ENCODE assay signal across 23 cellular contexts in the genomic region with DNA sequence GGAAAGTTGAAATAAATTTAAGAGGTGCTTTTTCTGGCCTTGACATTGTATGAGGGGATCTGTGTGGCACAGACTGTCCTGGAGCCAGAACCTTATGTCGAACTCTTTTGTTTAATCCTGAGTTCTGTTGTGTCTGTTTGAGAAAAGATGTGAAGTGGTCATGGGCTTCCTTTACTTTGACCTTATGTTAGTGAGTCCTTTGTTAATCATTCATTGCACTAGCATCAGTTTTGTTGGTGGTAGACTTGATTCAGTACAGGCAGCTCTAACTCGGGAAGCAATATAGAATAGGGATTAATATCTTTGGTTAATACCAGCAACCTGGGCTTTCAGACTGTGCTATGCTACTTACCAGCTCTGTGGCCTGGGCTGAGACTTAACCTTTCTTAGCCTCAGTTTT.
"Had no signal": no experiment of that assay in that cellular context is flagged by ENCODE, and none has a peak within 500 bp of the region (broad histone marks: within the 10 kb centered on the region; RNA-seq: fewer than 3 reads in every experiment).

No MANE protein-coding gene starts in this region.

- ATAC-seq: activated CD4-positive, CD25-positive, alpha-beta regulatory T cell treated with anti-CD3 and anti-CD28 coated beads, Interleukin-2, amount 50 U/mL, for 24 hours; activated CD8-positive, alpha-beta T cell treated with anti-CD3 and anti-CD28 coated beads for 36 hours; activated T-cell treated with anti-CD3 and anti-CD28 coated beads, Interleukin-2, amount 50 U/mL, for 72 hours; Right ventricle myocardium inferior had no signal

- H3K27ac Mint-ChIP-seq: activated CD8-positive, alpha-beta T cell treated with anti-CD3 and anti-CD28 coated beads for 36 hours; activated naive CD4-positive, alpha-beta T cell treated with anti-CD3 and anti-CD28 coated beads, Interleukin-2, amount 10 ng/mL, durations not matched to agents 7 days and 5 days; activated naive CD8-positive, alpha-beta T cell treated with anti-CD3 and anti-CD28 coated beads for 36 hours; activated T-cell treated with anti-CD3 and anti-CD28 coated beads, Interleukin-2, amount 50 U/mL, for 72 hours; activated T-helper 2 cell treated with anti-CD3 and anti-CD28 coated beads, Interferon-gamma antibody, Interleukin-2, Interleukin-4, amounts not matched to agents 10 μg/mL and 5 μg/mL and 100 μg/mL, durations not matched to agents 14 hours and 24 hours and 36 hours had no signal

- H3K4me1 Mint-ChIP-seq: activated naive CD4-positive, alpha-beta T cell treated with anti-CD3 and anti-CD28 coated beads, Interleukin-2, amount 10 ng/mL, durations not matched to agents 7 days and 5 days; activated naive CD8-positive, alpha-beta T cell treated with anti-CD3 and anti-CD28 coated beads for 36 hours had no signal

- H3K27ac ChIP-seq: brain microvascular endothelial cell, cardiac muscle cell, PC-9, SK-N-MC, VCaP had no signal

- H3K4me3 ChIP-seq: cardiac muscle cell, PC-9, SK-N-MC had no signal

- H3K36me3 ChIP-seq: brain microvascular endothelial cell, cardiac muscle cell had no signal

- H3K4me3 Mint-ChIP-seq: activated CD8-positive, alpha-beta T cell treated with anti-CD3 and anti-CD28 coated beads for 36 hours; activated naive CD4-positive, alpha-beta T cell treated with anti-CD3 and anti-CD28 coated beads, Interleukin-2, amount 10 ng/mL, durations not matched to agents 7 days and 5 days; activated naive CD8-positive, alpha-beta T cell treated with anti-CD3 and anti-CD28 coated beads for 36 hours; activated T-cell treated with anti-CD3 and anti-CD28 coated beads, Interleukin-2, amount 50 U/mL, for 72 hours had no signal

- H3K27me3 Mint-ChIP-seq: activated CD8-positive, alpha-beta T cell treated with anti-CD3 and anti-CD28 coated beads for 36 hours; activated naive CD8-positive, alpha-beta T cell treated with anti-CD3 and anti-CD28 coated beads for 36 hours had no signal

- H3K36me3 Mint-ChIP-seq: activated naive CD4-positive, alpha-beta T cell treated with anti-CD3 and anti-CD28 coated beads, Interleukin-2, amount 10 ng/mL, durations not matched to agents 7 days and 5 days; activated naive CD8-positive, alpha-beta T cell treated with anti-CD3 and anti-CD28 coated beads for 36 hours had no signal

- DNase-seq: activated CD4-positive, alpha-beta T cell treated with anti-CD3 and anti-CD28 coated beads for 4 hours; activated CD8-positive, alpha-beta memory T cell treated with anti-CD3 and anti-CD28 coated beads, Interleukin-2, amount 50 U/mL, for 4 hours; activated CD8-positive, alpha-beta T cell treated with anti-CD3 and anti-CD28 coated beads for 36 hours; activated gamma-delta T cell treated with Interleukin-2 at 50 U/mL for 16 hours; activated naive CD4-positive, alpha-beta T cell treated with anti-CD3 and anti-CD28 coated beads, Interleukin-2, amount 10 ng/mL, durations not matched to agents 7 days and 5 days; activated naive CD8-positive, alpha-beta T cell treated with anti-CD3 and anti-CD28 coated beads for 36 hours; activated T-cell treated with anti-CD3 and anti-CD28 coated beads, Interleukin-2, amount 50 U/mL, for 72 hours; brain microvascular endothelial cell; NCI-H1048; NCI-H1417; NCI-H1930; NCI-H2171 treated with DMSO at 0.1 percent for 48 hours; NCI-H345; NCI-H510A treated with DMSO at 0.1 percent for 48 hours; NK-92 treated with Interleukin-12 subunit alpha and Interleukin-12 subunit beta, amount 100 ng/mL, for 24 hours; PC-9; T-helper 1 cell had no signal

- H2AFZ ChIP-seq: PC-9 had no signal

- H3K27me3 ChIP-seq: brain microvascular endothelial cell, cardiac muscle cell had no signal

- H3K9me3 Mint-ChIP-seq: activated CD8-positive, alpha-beta T cell treated with anti-CD3 and anti-CD28 coated beads for 36 hours; activated naive CD4-positive, alpha-beta T cell treated with anti-CD3 and anti-CD28 coated beads, Interleukin-2, amount 10 ng/mL, durations not matched to agents 7 days and 5 days; activated naive CD8-positive, alpha-beta T cell treated with anti-CD3 and anti-CD28 coated beads for 36 hours; activated T-cell treated with anti-CD3 and anti-CD28 coated beads, Interleukin-2, amount 50 U/mL, for 72 hours; activated T-helper 2 cell treated with anti-CD3 and anti-CD28 coated beads, Interferon-gamma antibody, Interleukin-2, Interleukin-4, amounts not matched to agents 10 μg/mL and 5 μg/mL and 100 μg/mL, durations not matched to agents 14 hours and 24 hours and 36 hours had no signal

- H3K4me2 ChIP-seq: PC-9 had no signal
